In the genomic region with DNA sequence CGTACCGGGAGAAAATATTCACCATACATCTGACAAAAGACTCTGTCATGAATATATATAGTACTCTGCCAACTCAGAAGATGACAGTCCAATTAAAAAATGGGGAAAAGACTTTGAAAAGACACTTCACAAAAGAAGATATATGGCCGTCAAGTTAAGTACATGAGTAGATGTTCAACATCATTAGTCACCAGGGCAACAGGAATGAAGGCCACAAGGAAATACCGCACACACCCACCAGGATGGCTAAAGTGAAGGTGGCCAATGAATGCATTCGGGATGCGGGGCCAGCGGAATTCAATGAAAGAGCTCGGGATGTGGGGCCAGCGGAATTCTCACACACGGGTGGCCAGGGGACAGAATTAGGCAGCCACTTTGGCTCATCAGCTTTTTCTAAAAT, we compare ENCODE assay signal across 15 cellular contexts. TPM values are rescaled to one million over a fixed set of nuclear protein-coding genes. Genes with fewer than 3 reads are reported as not detected.
DNase-seq lines count a peak whose midpoint lies in the region; ATAC-seq, FAIRE-seq and TF ChIP-seq lines count a peak whose summit lies in the region.
"Had no signal": no experiment of that assay in that cellular context is flagged by ENCODE, and none has a peak within 500 bp of the region (broad histone marks: within the 10 kb centered on the region; RNA-seq: fewer than 3 reads in every experiment).

No MANE protein-coding gene starts in this region.

- H3K4me1 ChIP-seq in A673 (ENCODE audit: insufficient read depth, low read length, poor library complexity, severe bottlenecking) (peaks cover 34% of the 10 kb centered on the region), kidney (ENCODE audit: control insufficient read depth in 1 of 2, insufficient read depth in 1 of 2, low read depth in 1 of 2, low read length in 2 of 2) (no peaks in the 10 kb centered on the region)
- H3K4me1 ChIP-seq: Caco-2 had no signal

- H3K4me3 Mint-ChIP-seq in activated T-helper 17 cell treated with anti-CD3 and anti-CD28 coated beads, Interleukin-2, amount 50 U/mL, for 72 hours: no peak overlapping the region
- no peak overlapping the region for H3K4me3 Mint-ChIP-seq in CD4-positive, alpha-beta T cell
- H3K4me3 Mint-ChIP-seq: WTC11 had no signal

- CTCF ChIA-PET in A673 (lab: Charles Lee): no interaction called here
- CTCF ChIA-PET in CD4-positive, alpha-beta T cell (lab: Charles Lee): no interaction called here

- H3K27ac Mint-ChIP-seq in activated T-helper 17 cell treated with anti-CD3 and anti-CD28 coated beads, Interleukin-2, amount 50 U/mL, for 72 hours: no peak overlapping the region
- H3K27ac Mint-ChIP-seq in CD4-positive, alpha-beta T cell: no peak overlapping the region
- H3K27ac Mint-ChIP-seq: WTC11 had no signal

- H3K27ac ChIP-seq in A673 (ENCODE audit: low read depth, low read length, poor library complexity, severe bottlenecking): peak overlapping the region; percentile 45
- no peak overlapping the region for H3K27ac ChIP-seq in CD4-positive, alpha-beta T cell (ENCODE audit: low read depth, low read length)
- no peak overlapping the region for H3K27ac ChIP-seq in kidney (ENCODE audit: low read depth in 2 of 2, low read length in 2 of 2)
- H3K27ac ChIP-seq: PC-9 had no signal

- H3K4me3 ChIP-seq in A673 (ENCODE audit: low read depth, low read length, poor library complexity, severe bottlenecking): no peak overlapping the region
- H3K4me3 ChIP-seq in fibroblast of pulmonary artery (replicated peaks; ENCODE audit: low read depth, low read length): no peak overlapping the region
- no peak overlapping the region for H3K4me3 ChIP-seq in kidney (ENCODE audit: low read length in 2 of 2)
- H3K4me3 ChIP-seq: PC-9 had no signal

- no peaks in the 10 kb centered on the region for H3K27me3 Mint-ChIP-seq in activated T-helper 17 cell treated with anti-CD3 and anti-CD28 coated beads, Interleukin-2, amount 50 U/mL, for 72 hours
- no peaks in the 10 kb centered on the region for H3K27me3 Mint-ChIP-seq in CD4-positive, alpha-beta T cell

- POLR2A ChIA-PET in A673 (lab: Charles Lee; ENCODE audit: low non-redundant PET): interaction anchor here (0.6 kb wide), 1 partner anchor 28 kb away, joined by 9 read pairs; no protein-coding TSS in a partner anchor
- POLR2A ChIA-PET in CD4-positive, alpha-beta T cell (lab: Charles Lee): no interaction called here

- DNase-seq in A673 (ENCODE audit: low spot score): peak; percentile 79
- DNase-seq in HTR-8/SVneo (ENCODE audit: insufficient read length, low spot score): peak; percentile 82
- DNase-seq in RCC 7860 (ENCODE audit: low spot score): peak; percentile 18
- peak; percentile 16 for DNase-seq in fibroblast of pulmonary artery (ENCODE audit: low read depth)
- DNase-seq in globus pallidus (ENCODE audit: low spot score): no peak
- DNase-seq in CD4-positive, alpha-beta T cell: no peak
- DNase-seq in kidney: no peak
- DNase-seq: activated effector memory CD4-positive, alpha-beta T cell treated with anti-CD3 and anti-CD28 coated beads, Interleukin-2, amount 50 U/mL, for 16 hours; Caco-2; NCI-H446; PC-9; right cardiac atrium; stimulated activated CD4-positive, alpha-beta T cell treated with anti-CD3 and anti-CD28 coated beads, Interleukin-2, amount 100 ng/mL, for 24 hours had no signal

- H3K4me1 Mint-ChIP-seq in activated T-helper 17 cell treated with anti-CD3 and anti-CD28 coated beads, Interleukin-2, amount 50 U/mL, for 72 hours: no peaks in the 10 kb centered on the region
- no peaks in the 10 kb centered on the region for H3K4me1 Mint-ChIP-seq in CD4-positive, alpha-beta T cell (ENCODE audit: low read depth)
- H3K4me1 Mint-ChIP-seq: WTC11 had no signal

- H3K27me3 ChIP-seq in A673 (replicated peaks; ENCODE audit: insufficient read depth, low read depth, low read length, poor library complexity): no peaks in the 10 kb centered on the region
- no peaks in the 10 kb centered on the region for H3K27me3 ChIP-seq in CD4-positive, alpha-beta T cell (ENCODE audit: control insufficient read depth, insufficient read depth, low read length)

- H3K9me3 Mint-ChIP-seq in activated T-helper 17 cell treated with anti-CD3 and anti-CD28 coated beads, Interleukin-2, amount 50 U/mL, for 72 hours: no peaks in the 10 kb centered on the region
- no peaks in the 10 kb centered on the region for H3K9me3 Mint-ChIP-seq in CD4-positive, alpha-beta T cell

- no peak for ATAC-seq in activated T-helper 17 cell treated with anti-CD3 and anti-CD28 coated beads, Interleukin-2, amount 50 U/mL, for 72 hours (replicated peaks)
- no peak for ATAC-seq in CD4-positive, alpha-beta T cell (ENCODE audit: poor library complexity)
- ATAC-seq: right cardiac atrium, WTC11 had no signal

- no TSS peak for BruUV-seq in A673 (replicated peaks; lab: Mats Ljungman, UMichigan)

- H3K36me3 ChIP-seq in A673 (ENCODE audit: insufficient read depth, low read length, poor library complexity, severe bottlenecking) (peaks cover 14% of the 10 kb centered on the region), kidney (ENCODE audit: control insufficient read depth in 1 of 2, insufficient read depth in 2 of 2, low read length in 2 of 2) (no peaks in the 10 kb centered on the region)

- intact Hi-C loops in A673 (cut with micrococcal nuclease; ENCODE audit: unreplicated experiment) (no loop called here), kidney (cut with DNase I) (no loop called here)
- intact Hi-C loops in CD4-positive, alpha-beta T cell (cut with DNase I, micrococcal nuclease): no loop called here

- H3K9ac ChIP-seq in kidney (ENCODE audit: low read length in 2 of 2): no peak overlapping the region

- H3K9me3 ChIP-seq in A673 (ENCODE audit: low read depth, low read length, poor library complexity, severe bottlenecking) (peaks cover 16% of the 10 kb centered on the region), kidney (ENCODE audit: control insufficient read depth in 1 of 2, low read length in 2 of 2) (peaks cover 0 to 15% of the 10 kb centered on the region in 2 donors)
- H3K9me3 ChIP-seq in CD4-positive, alpha-beta T cell (ENCODE audit: control insufficient read depth, low read length): peaks cover 5% of the 10 kb centered on the region

- FAIRE-seq in HTR-8/SVneo (lab: Jason Lieb, UNC) (peak; percentile 74), RCC 7860 (lab: Jason Lieb, UNC) (no peak), kidney (lab: Jason Lieb, UNC) (no peak)

- TF ChIP-seq CTCF in A673 (conservative IDR thresholded peaks at IDR 0.05; ENCODE audit: low read depth, low read length): no peak
- TF ChIP-seq CTCF in fibroblast of pulmonary artery (IDR thresholded peaks at IDR 0.05; ENCODE audit: low read length, missing control alignments): no peak
- no peak for TF ChIP-seq CTCF in CD4-positive, alpha-beta T cell (IDR thresholded peaks at IDR 0.05)
- TF ChIP-seq CTCF in kidney (IDR thresholded peaks at IDR 0.05; ENCODE audit: borderline replicate concordance, extremely low read depth, insufficient read depth): no peak

- peaks cover 34% of the 10 kb centered on the region for H3K36me3 Mint-ChIP-seq in activated T-helper 17 cell treated with anti-CD3 and anti-CD28 coated beads, Interleukin-2, amount 50 U/mL, for 72 hours (ENCODE audit: low read depth)
- H3K36me3 Mint-ChIP-seq in CD4-positive, alpha-beta T cell (ENCODE audit: low read depth): peaks cover 68% of the 10 kb centered on the region

RNA-seq across cellular contexts. Expression of gene MAD1L1, which starts 42.2 kb away (rescaled TPM):
- total RNA-seq in A673 (2021) (46.7 and 54.3 TPM in 2 replicates), kidney (45.2 TPM)
- 10 to 100 TPM; 46.7 to 66.0 TPM for total RNA-seq in activated T-helper 17 cell treated with anti-CD3 and anti-CD28 coated beads, Interleukin-2, amount 50 U/mL, for 72 hours
- total RNA-seq in CD4-positive, alpha-beta T cell: 100 to 1,000 TPM; 157 to 160 TPM
- 33.2 TPM for polyA plus RNA-seq in kidney (ENCODE audit: insufficient read depth, low read depth, low replicate concordance)

RNA-seq across cellular contexts. Expression of gene MRM2, which starts 51.5 kb away (rescaled TPM):
- total RNA-seq in A673 (2021) (50.4 and 51.3 TPM in 2 replicates), kidney (25.6 TPM)
- 10 to 100 TPM; 20.9 to 40.2 TPM for total RNA-seq in activated T-helper 17 cell treated with anti-CD3 and anti-CD28 coated beads, Interleukin-2, amount 50 U/mL, for 72 hours
- 1 to 10 TPM; 3.6 to 3.7 TPM for total RNA-seq in CD4-positive, alpha-beta T cell
- polyA plus RNA-seq in kidney (ENCODE audit: insufficient read depth, low read depth, low replicate concordance): 25.6 TPM

RNA-seq across cellular contexts. Expression of gene NUDT1, which starts 51.5 kb away (rescaled TPM):
- total RNA-seq in A673 (2021) (115 and 117 TPM in 2 replicates), kidney (9.3 TPM)
- 10 to 100 TPM; 64.5 to 71.9 TPM for total RNA-seq in activated T-helper 17 cell treated with anti-CD3 and anti-CD28 coated beads, Interleukin-2, amount 50 U/mL, for 72 hours
- total RNA-seq in CD4-positive, alpha-beta T cell: 10 to 100 TPM; 12.8 to 13.0 TPM
- polyA plus RNA-seq in kidney (ENCODE audit: insufficient read depth, low read depth, low replicate concordance): 12.1 TPM

Comparison
In these comparisons a context has a peak if more than half of its experiments do, and no peak if none do; other contexts are left out.
1. DNase-seq: peak in A673 (single experiment), HTR-8/SVneo (single experiment), RCC 7860 (single experiment) and fibroblast of pulmonary artery (single experiment); none in globus pallidus (single experiment), CD4-positive, alpha-beta T cell (0 of 10) and kidney (single experiment).